In genomic region chr9:129131300-129132145, GRCh38 we compare ENCODE assay signal across 1 cellular context.
A peak's percentile ranks its signal among the peaks of the same experiment; 100 is the strongest.
TF ChIP-seq lines count a peak whose summit lies in the region.

No MANE protein-coding gene starts in this region.

TF ChIP-seq in endothelial cell of umbilical vein, 7 proteins besides CTCF, POLR2A, EP300 and RAD21:
- TF ChIP-seq EZH2 (IDR thresholded peaks at IDR 0.05; ENCODE audit: borderline replicate concordance, low read depth, low read length, severe bottlenecking) = no peak
- peak; percentile 26 for TF ChIP-seq MYC (IDR thresholded peaks at IDR 0.05; ENCODE audit: low read depth, low read length)
